In the genomic region with DNA sequence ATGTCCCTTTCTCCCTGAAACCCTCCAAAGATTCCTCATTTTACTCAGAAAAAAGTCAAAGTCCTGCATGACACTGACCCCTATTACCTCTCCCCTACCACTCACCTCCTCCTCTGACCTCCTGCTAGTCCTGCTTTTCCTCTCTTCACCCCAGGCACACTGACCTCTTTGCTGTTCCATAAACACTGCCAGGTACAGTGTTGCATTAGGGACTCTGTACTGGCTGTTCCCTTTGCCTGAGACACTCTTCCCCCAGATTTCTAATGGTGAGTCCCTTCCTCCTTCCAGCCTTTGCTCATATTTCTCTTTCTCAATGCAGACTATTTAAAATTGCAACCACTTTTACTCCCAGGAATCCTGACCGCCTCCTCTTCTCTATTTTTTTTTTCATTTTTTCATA, we compare ENCODE assay signal across 27 cellular contexts.
"Had no signal": no experiment of that assay in that cellular context is flagged by ENCODE, and none has a peak within 500 bp of the region (broad histone marks: within the 10 kb centered on the region; RNA-seq: fewer than 3 reads in every experiment).

No MANE protein-coding gene starts in this region.

- H3K4me3 ChIP-seq: neural progenitor cell, ovary, psoas muscle, right lobe of liver, sigmoid colon, stomach, thoracic aorta, thyroid gland, tibial nerve, upper lobe of left lung, uterus had no signal

- DNase-seq: natural killer cell; occipital lobe; ovary; posterior cingulate gyrus; psoas muscle; right cardiac atrium; right lobe of liver; sigmoid colon; small intestine; stimulated activated CD4-positive, alpha-beta T cell treated with anti-CD3 and anti-CD28 coated beads, Interleukin-15, amount 100 ng/mL, for 24 hours; stimulated activated CD4-positive, alpha-beta T cell treated with anti-CD3 and anti-CD28 coated beads, Interleukin-2, amount 100 ng/mL, for 24 hours; stimulated activated CD4-positive, alpha-beta T cell treated with anti-CD3 and anti-CD28 coated beads, Interleukin-2, amount 100 ng/mL, for 48 hours; stimulated activated CD4-positive, alpha-beta T cell treated with anti-CD3 and anti-CD28 coated beads, Interleukin-4, amount 100 ng/mL, for 24 hours; stimulated activated naive B cell treated with anti-CD40 and anti-IgM and Interleukin-4, amounts not matched to agents 10 μg/mL and 1 μg/mL and 100 μg/mL, for 72 hours; stimulated activated naive CD4-positive, alpha-beta T cell treated with Interleukin-2 at 50 U/mL for 16 hours; stomach; thyroid gland; upper lobe of left lung; uterus had no signal

- FAIRE-seq: small intestine had no signal

- H3K4me1 ChIP-seq: neural progenitor cell, parathyroid adenoma, right lobe of liver, sigmoid colon, stomach, thyroid gland, tibial nerve, upper lobe of left lung, uterus had no signal

- H3K27ac Mint-ChIP-seq: natural killer cell; nephron; neural progenitor cell; progenitor cell of endocrine pancreas; stimulated activated effector memory CD8-positive, alpha-beta T cell treated with anti-CD3 and anti-CD28 coated beads, Interleukin-12 subunit alpha, Interleukin-12 subunit beta, amount 100 ng/mL, for 72 hours; stimulated activated naive B cell treated with anti-CD40 and anti-IgM and Interleukin-4, amounts not matched to agents 10 μg/mL and 1 μg/mL and 100 μg/mL, for 72 hours; stimulated activated naive CD8-positive, alpha-beta T cell treated with anti-CD3 and anti-CD28 coated beads, Interleukin-15, Interleukin-2, amounts not matched to agents 100 ng/mL and 50 ng/mL, for 24 hours had no signal

- H3K4me2 ChIP-seq: neural progenitor cell had no signal

- ATAC-seq: natural killer cell; right cardiac atrium; stimulated activated effector memory CD8-positive, alpha-beta T cell treated with anti-CD3 and anti-CD28 coated beads, Interleukin-12 subunit alpha, Interleukin-12 subunit beta, amount 100 ng/mL, for 72 hours; stimulated activated naive B cell treated with anti-CD40 and anti-IgM and Interleukin-4, amounts not matched to agents 10 μg/mL and 1 μg/mL and 100 μg/mL, for 72 hours had no signal

- H3K36me3 Mint-ChIP-seq: natural killer cell; neural progenitor cell; stimulated activated effector memory CD8-positive, alpha-beta T cell treated with anti-CD3 and anti-CD28 coated beads, Interleukin-12 subunit alpha, Interleukin-12 subunit beta, amount 100 ng/mL, for 72 hours had no signal

- H3K4me3 Mint-ChIP-seq: natural killer cell; nephron; neural progenitor cell; stimulated activated effector memory CD8-positive, alpha-beta T cell treated with anti-CD3 and anti-CD28 coated beads, Interleukin-12 subunit alpha, Interleukin-12 subunit beta, amount 100 ng/mL, for 72 hours; stimulated activated naive B cell treated with anti-CD40 and anti-IgM and Interleukin-4, amounts not matched to agents 10 μg/mL and 1 μg/mL and 100 μg/mL, for 72 hours; stimulated activated naive CD8-positive, alpha-beta T cell treated with anti-CD3 and anti-CD28 coated beads, Interleukin-15, Interleukin-2, amounts not matched to agents 100 ng/mL and 50 ng/mL, for 24 hours had no signal

- H3K9me3 Mint-ChIP-seq: neural progenitor cell had no signal

- H3K9ac ChIP-seq: neural progenitor cell, parathyroid adenoma had no signal

- H2AFZ ChIP-seq: neural progenitor cell had no signal

- H3K27ac ChIP-seq: neural progenitor cell, ovary, parathyroid adenoma, right lobe of liver, sigmoid colon, stomach, thoracic aorta, thyroid gland, tibial nerve, upper lobe of left lung, uterus had no signal

- H3K9me3 ChIP-seq: ovary, psoas muscle, right lobe of liver, sigmoid colon, stomach, thoracic aorta, thyroid gland, tibial nerve, upper lobe of left lung, uterus had no signal

- H3K36me3 ChIP-seq: neural progenitor cell, ovary, right lobe of liver, sigmoid colon, stomach, thoracic aorta, thyroid gland, tibial nerve, upper lobe of left lung, uterus had no signal

- H3K79me2 ChIP-seq: parathyroid adenoma had no signal

- H3K4me1 Mint-ChIP-seq: natural killer cell; nephron; neural progenitor cell; stimulated activated effector memory CD8-positive, alpha-beta T cell treated with anti-CD3 and anti-CD28 coated beads, Interleukin-12 subunit alpha, Interleukin-12 subunit beta, amount 100 ng/mL, for 72 hours had no signal

- H3K27me3 ChIP-seq: neural progenitor cell, ovary, right lobe of liver, sigmoid colon, stomach, thyroid gland, tibial nerve, upper lobe of left lung, uterus had no signal
